Comparison of ENCODE assay signal across 17 cellular contexts in genomic region chr2:145027073-145027459, GRCh38.
DNase-seq lines count a peak whose midpoint lies in the region; TF ChIP-seq lines count a peak whose summit lies in the region.
"Had no signal": no experiment of that assay in that cellular context is flagged by ENCODE, and none has a peak within 500 bp of the region (broad histone marks: within the 10 kb centered on the region; RNA-seq: fewer than 3 reads in every experiment).

No MANE protein-coding gene starts in this region.

- H3K27ac ChIP-seq in osteoblast (ENCODE audit: low read depth, low read length) (peak overlapping the region; percentile 87), PC-9 (no peak overlapping the region), testis (peak overlapping the region in 1 of 2 donors; percentile 18)
- H3K27ac ChIP-seq: heart left ventricle, neural progenitor cell, WERI-Rb-1 had no signal

- H2AFZ ChIP-seq in osteoblast (ENCODE audit: low read length) (peak overlapping the region; percentile 73), PC-9 (no peak overlapping the region)

- TF ChIP-seq CTCF in choroid plexus epithelial cell (conservative IDR thresholded peaks at IDR 0.05; ENCODE audit: low read depth, low read length) = no peak
- TF ChIP-seq CTCF in osteoblast (IDR thresholded peaks at IDR 0.05; ENCODE audit: extremely low read depth, low read depth, low read length) = no peak
- TF ChIP-seq CTCF in PC-9 (conservative IDR thresholded peaks at IDR 0.05) = no peak
- TF ChIP-seq CTCF in testis (IDR thresholded peaks at IDR 0.05) = no peak

- 53 to 59% methylated on average over 5 of the region's 5 CpGs for WGBS in testis, 2 donors

- H3K4me3 ChIP-seq in choroid plexus epithelial cell (ENCODE audit: low read depth, low read length) = no peak overlapping the region
- H3K4me3 ChIP-seq in osteoblast (ENCODE audit: insufficient read depth, low read length) = peak overlapping the region; percentile 53
- H3K4me3 ChIP-seq in PC-9 = no peak overlapping the region
- no peak overlapping the region for H3K4me3 ChIP-seq in testis
- H3K4me3 ChIP-seq: heart left ventricle, neural progenitor cell had no signal

- CTCF ChIA-PET in PC-9 (lab: Charles Lee) = no interaction called here

- no peaks in the 10 kb centered on the region; the same call in 1 of the 2 replicates for H3K9me2 ChIP-seq in PC-9 (ENCODE audit: insufficient read depth)

- no peaks in the 10 kb centered on the region for H4K20me1 ChIP-seq in osteoblast (ENCODE audit: insufficient read depth, low read length)
- H4K20me1 ChIP-seq in PC-9 (ENCODE audit: insufficient read depth) = no peaks in the 10 kb centered on the region

- intact Hi-C loops in PC-9 (cut with micrococcal nuclease; ENCODE audit: unreplicated experiment) = no loop called here
- intact Hi-C loops in testis (cut with DNase I; ENCODE audit: low total_unique reads) = no loop called here

- H3K4me2 ChIP-seq in osteoblast (ENCODE audit: insufficient read depth, low read length) (peak overlapping the region; percentile 76), PC-9 (no peak overlapping the region)
- H3K4me2 ChIP-seq: neural progenitor cell had no signal

- no TSS peak for BruUV-seq in PC-9 (replicated peaks; lab: Mats Ljungman, UMichigan)

- H3F3A ChIP-seq in PC-9 (ENCODE audit: insufficient read depth, low read depth) = no peaks in the 10 kb centered on the region

- H3K9me3 ChIP-seq in osteoblast (ENCODE audit: low read depth, low read length) (no peaks in the 10 kb centered on the region), PC-9 (ENCODE audit: insufficient read depth, low read depth) (no peaks in the 10 kb centered on the region), testis (no peaks in the 10 kb centered on the region)
- H3K9me3 ChIP-seq: heart left ventricle had no signal

- H3K27me3 ChIP-seq in osteoblast (ENCODE audit: insufficient read depth, low read length) (no peaks in the 10 kb centered on the region), PC-9 (ENCODE audit: insufficient read depth, low read depth) (no peaks in the 10 kb centered on the region), testis (no peaks in the 10 kb centered on the region)
- H3K27me3 ChIP-seq: heart left ventricle, neural progenitor cell had no signal

- H3K36me3 ChIP-seq in osteoblast (ENCODE audit: insufficient read depth, low read length) (no peaks in the 10 kb centered on the region), PC-9 (ENCODE audit: low read depth) (no peaks in the 10 kb centered on the region), testis (ENCODE audit: low read depth, missing control alignments) (no peaks in the 10 kb centered on the region)
- H3K36me3 ChIP-seq: heart left ventricle, neural progenitor cell, WERI-Rb-1 had no signal

- H3K4me1 ChIP-seq in osteoblast (ENCODE audit: insufficient read depth, low read length) (peaks cover 68% of the 10 kb centered on the region), PC-9 (replicated peaks; ENCODE audit: insufficient read depth) (no peaks in the 10 kb centered on the region), testis (no peaks in the 10 kb centered on the region)

- peaks cover 39% of the 10 kb centered on the region for H3K79me2 ChIP-seq in osteoblast (ENCODE audit: insufficient read depth, low read length)
- H3K79me2 ChIP-seq in PC-9 (ENCODE audit: low read depth) = no peaks in the 10 kb centered on the region

- no peak for TF ChIP-seq POLR2A in testis (IDR thresholded peaks at IDR 0.05)

- POLR2A ChIA-PET in PC-9 (lab: Charles Lee; ENCODE audit: unreplicated experiment) = no interaction called here

- DNase-seq in AG20443 (ENCODE audit: low spot score) = peak; percentile 23
- peak; percentile 22 for DNase-seq in LoVo (ENCODE audit: low spot score)
- DNase-seq in choroid plexus epithelial cell (ENCODE audit: low read depth) = peak; percentile 95
- no peak for DNase-seq in osteoblast (ENCODE audit: insufficient read length, low spot score, missing footprints)
- no peak for DNase-seq in NCI-H510A treated with DMSO at 0.1 percent for 48 hours (lab: John Stamatoyannopoulos, UW)
- DNase-seq in PC-9 = no peak
- DNase-seq in activated CD4-positive, CD25-positive, alpha-beta regulatory T cell (lab: John Stamatoyannopoulos, UW) = no peak
- no peak for DNase-seq in testis
- DNase-seq: activated CD4-positive, alpha-beta memory T cell treated with anti-CD3 and anti-CD28 coated beads for 36 hours; activated T-cell treated with anti-CD3 and anti-CD28 coated beads, Interleukin-2, amount 50 U/mL, for 1 hour; heart left ventricle; islet precursor cell; midbrain; NCI-H1436; NK-92 treated with Interleukin-12 subunit alpha and Interleukin-12 subunit beta, amount 100 ng/mL, for 24 hours; WERI-Rb-1 had no signal

Comparison
In these comparisons a context has a peak if more than half of its experiments do, and no peak if none do; other contexts are left out.
1. DNase-seq: peak in AG20443 (single experiment), LoVo (single experiment) and choroid plexus epithelial cell (single experiment); none in osteoblast (single experiment), NCI-H510A treated with DMSO at 0.1 percent for 48 hours (single experiment), PC-9 (0 of 2), activated CD4-positive, CD25-positive, alpha-beta regulatory T cell (0 of 4) and testis (single experiment).